In the genomic region with DNA sequence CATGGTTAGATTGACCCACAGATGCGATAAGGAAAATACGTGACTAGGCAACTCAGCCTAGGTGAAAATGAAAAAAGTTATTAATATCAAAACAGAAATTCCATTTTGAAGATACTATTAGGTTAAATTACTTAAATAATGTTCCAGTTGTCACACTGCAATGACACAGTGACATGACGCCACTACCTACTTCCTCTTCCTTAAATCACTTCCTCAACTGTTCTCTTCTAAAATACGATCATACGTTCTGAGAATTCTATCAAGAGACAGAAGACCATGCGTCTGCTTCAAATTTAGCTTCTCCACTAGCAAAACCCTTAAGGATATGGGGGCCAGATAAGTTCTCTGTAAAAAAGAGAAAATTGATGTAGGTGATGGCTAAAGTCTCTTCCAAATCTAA, we compare ENCODE assay signal across 15 cellular contexts.
A peak's percentile ranks its signal among the peaks of the same experiment; 100 is the strongest.
DNase-seq lines count a peak whose midpoint lies in the region; ATAC-seq and TF ChIP-seq lines count a peak whose summit lies in the region.
"Had no signal": no experiment of that assay in that cellular context is flagged by ENCODE, and none has a peak within 500 bp of the region (broad histone marks: within the 10 kb centered on the region; RNA-seq: fewer than 3 reads in every experiment).

No MANE protein-coding gene starts in this region.

- TF ChIP-seq CTCF in SU-DHL-6 (IDR thresholded peaks at IDR 0.05; ENCODE audit: insufficient read depth, low read length, poor library complexity, severe bottlenecking) = no peak

- no peaks in the 10 kb centered on the region for H3K27me3 Mint-ChIP-seq in memory B cell
- H3K27me3 Mint-ChIP-seq: activated CD8-positive, alpha-beta T cell treated with anti-CD3 and anti-CD28 coated beads for 36 hours; activated naive CD4-positive, alpha-beta T cell treated with anti-CD3 and anti-CD28 coated beads, Interleukin-2, amount 10 ng/mL, durations not matched to agents 7 days and 5 days had no signal

- peaks cover 30% of the 10 kb centered on the region for H3K36me3 Mint-ChIP-seq in memory B cell

- peak overlapping the region; percentile 74 for H3K4me3 Mint-ChIP-seq in memory B cell
- H3K4me3 Mint-ChIP-seq: activated CD8-positive, alpha-beta T cell treated with anti-CD3 and anti-CD28 coated beads for 36 hours; activated naive CD4-positive, alpha-beta T cell treated with anti-CD3 and anti-CD28 coated beads, Interleukin-2, amount 10 ng/mL, durations not matched to agents 7 days and 5 days had no signal

- ATAC-seq in HG03460 (IDR thresholded peaks at IDR 0.05; ENCODE audit: unreplicated experiment) = peak; percentile 57
- peak; percentile 96 for ATAC-seq in memory B cell (ENCODE audit: low read depth)
- no peak for ATAC-seq in HG03097 (IDR thresholded peaks at IDR 0.05; ENCODE audit: low FRiP score, unreplicated experiment)
- ATAC-seq: activated CD8-positive, alpha-beta T cell treated with anti-CD3 and anti-CD28 coated beads for 36 hours had no signal

- peak overlapping the region in 7 of 11 experiments; percentile 24 to 79 (median 57); a peak in 10 of 22 replicates for H3K27ac ChIP-seq in BLaER1 treated with 17β-estradiol and CSF1 and Interleukin-3, amounts not matched to agents 10 nM and 100 nM
- peak overlapping the region; percentile 34; the same call in 1 of the 2 replicates for H3K27ac ChIP-seq in SU-DHL-6 (ENCODE audit: low read depth, low read length)
- H3K27ac ChIP-seq: epithelial cell of prostate, thyroid gland had no signal

- peak in 1 of 2 donors; percentile 48 for DNase-seq in memory B cell (ENCODE audit: low spot score in 2 of 2)
- no peak for DNase-seq in stimulated activated naive CD4-positive, alpha-beta T cell (lab: John Stamatoyannopoulos, UW)
- DNase-seq in nucleus accumbens (lab: John Stamatoyannopoulos, UW) = no peak
- no peak for DNase-seq in anterior cingulate cortex (lab: John Stamatoyannopoulos, UW)
- DNase-seq: activated CD8-positive, alpha-beta T cell treated with anti-CD3 and anti-CD28 coated beads for 36 hours; activated naive CD4-positive, alpha-beta T cell treated with anti-CD3 and anti-CD28 coated beads, Interleukin-2, amount 10 ng/mL, durations not matched to agents 7 days and 5 days; central memory CD4-positive, alpha-beta T cell; heart right ventricle; NCI-H446; thyroid gland had no signal

- H3K9ac ChIP-seq in BLaER1 treated with 17β-estradiol and CSF1 and Interleukin-3, amounts not matched to agents 10 nM and 100 nM = peak overlapping the region in 2 of 11 experiments; percentile 50 to 52; a peak in 2 of 22 replicates
- H3K9ac ChIP-seq in SU-DHL-6 (ENCODE audit: low read length) = peak overlapping the region; percentile 25; the same call in 1 of the 2 replicates

- H3K27ac Mint-ChIP-seq in memory B cell = peak overlapping the region; percentile 93
- H3K27ac Mint-ChIP-seq: activated CD8-positive, alpha-beta T cell treated with anti-CD3 and anti-CD28 coated beads for 36 hours; activated naive CD4-positive, alpha-beta T cell treated with anti-CD3 and anti-CD28 coated beads, Interleukin-2, amount 10 ng/mL, durations not matched to agents 7 days and 5 days had no signal

- peaks cover 0 to 56% (median 9%) of the 10 kb centered on the region in 10 experiments; a peak in 15 of 20 replicates for H3K4me1 ChIP-seq in BLaER1 treated with 17β-estradiol and CSF1 and Interleukin-3, amounts not matched to agents 10 nM and 100 nM

- H3K9me2 ChIP-seq in SU-DHL-6 (replicated peaks; ENCODE audit: insufficient read depth, low read length) = no peaks in the 10 kb centered on the region

- H3K4me3 ChIP-seq in BLaER1 treated with 17β-estradiol and CSF1 and Interleukin-3, amounts not matched to agents 10 nM and 100 nM = no peak overlapping the region; a peak in 1 of 20 replicates
- peak overlapping the region; percentile 11 for H3K4me3 ChIP-seq in SU-DHL-6 (ENCODE audit: insufficient read depth, low read length, poor library complexity, severe bottlenecking)
- H3K4me3 ChIP-seq: heart right ventricle, thyroid gland had no signal

- peaks cover 28% of the 10 kb centered on the region for H3K4me1 Mint-ChIP-seq in memory B cell

- peaks cover 0 to 10% (median 0%) of the 10 kb centered on the region in 11 experiments; a peak in 7 of 22 replicates for H4K20me1 ChIP-seq in BLaER1 treated with 17β-estradiol and CSF1 and Interleukin-3, amounts not matched to agents 10 nM and 100 nM
- H4K20me1 ChIP-seq in SU-DHL-6 (ENCODE audit: low read depth, low read length) = no peaks in the 10 kb centered on the region

- peak overlapping the region; percentile 33 for H2AFZ ChIP-seq in SU-DHL-6 (ENCODE audit: low read depth, low read length, severe bottlenecking)

- H3K36me3 ChIP-seq in BLaER1 treated with 17β-estradiol and CSF1 and Interleukin-3, amounts not matched to agents 10 nM and 100 nM = peaks cover 75 to 94% (median 82%) of the 10 kb centered on the region in 11 experiments
- H3K36me3 ChIP-seq in SU-DHL-6 (ENCODE audit: low read length) = peaks cover 17% of the 10 kb centered on the region; the same call in 1 of the 2 replicates

- H3K4me2 ChIP-seq in BLaER1 treated with 17β-estradiol and CSF1 and Interleukin-3, amounts not matched to agents 10 nM and 100 nM = peak overlapping the region in 10 of 11 experiments; percentile 3 to 84 (median 48); a peak in 13 of 22 replicates
- peak overlapping the region; percentile 58 for H3K4me2 ChIP-seq in SU-DHL-6 (ENCODE audit: low read depth, low read length, poor library complexity, severe bottlenecking)

- no peaks in the 10 kb centered on the region for H3K79me2 ChIP-seq in SU-DHL-6 (ENCODE audit: insufficient read depth, low read length)

- H3K27me3 ChIP-seq in BLaER1 treated with 17β-estradiol and CSF1 and Interleukin-3, amounts not matched to agents 10 nM and 100 nM = no peaks in the 10 kb centered on the region
- H3K27me3 ChIP-seq in SU-DHL-6 (ENCODE audit: low read length) = no peaks in the 10 kb centered on the region
- H3K27me3 ChIP-seq: heart right ventricle, thyroid gland had no signal

- peaks cover 0 to 3% (median 0%) of the 10 kb centered on the region in 11 experiments; a peak in 1 of 22 replicates for H3K9me3 ChIP-seq in BLaER1 treated with 17β-estradiol and CSF1 and Interleukin-3, amounts not matched to agents 10 nM and 100 nM (replicated peaks in 1 of 11)
- H3K9me3 ChIP-seq in SU-DHL-6 (ENCODE audit: insufficient read depth, low read length) = no peaks in the 10 kb centered on the region
- H3K9me3 ChIP-seq: heart right ventricle, thyroid gland had no signal

- H3K9me3 Mint-ChIP-seq in memory B cell = no peaks in the 10 kb centered on the region
- H3K9me3 Mint-ChIP-seq: activated CD8-positive, alpha-beta T cell treated with anti-CD3 and anti-CD28 coated beads for 36 hours; activated naive CD4-positive, alpha-beta T cell treated with anti-CD3 and anti-CD28 coated beads, Interleukin-2, amount 10 ng/mL, durations not matched to agents 7 days and 5 days had no signal

- H3F3A ChIP-seq in SU-DHL-6 (ENCODE audit: insufficient read depth) = peaks cover 15% of the 10 kb centered on the region; the same call in 1 of the 2 replicates
